1 cellular context compared by ENCODE assay signal in the genomic region with DNA sequence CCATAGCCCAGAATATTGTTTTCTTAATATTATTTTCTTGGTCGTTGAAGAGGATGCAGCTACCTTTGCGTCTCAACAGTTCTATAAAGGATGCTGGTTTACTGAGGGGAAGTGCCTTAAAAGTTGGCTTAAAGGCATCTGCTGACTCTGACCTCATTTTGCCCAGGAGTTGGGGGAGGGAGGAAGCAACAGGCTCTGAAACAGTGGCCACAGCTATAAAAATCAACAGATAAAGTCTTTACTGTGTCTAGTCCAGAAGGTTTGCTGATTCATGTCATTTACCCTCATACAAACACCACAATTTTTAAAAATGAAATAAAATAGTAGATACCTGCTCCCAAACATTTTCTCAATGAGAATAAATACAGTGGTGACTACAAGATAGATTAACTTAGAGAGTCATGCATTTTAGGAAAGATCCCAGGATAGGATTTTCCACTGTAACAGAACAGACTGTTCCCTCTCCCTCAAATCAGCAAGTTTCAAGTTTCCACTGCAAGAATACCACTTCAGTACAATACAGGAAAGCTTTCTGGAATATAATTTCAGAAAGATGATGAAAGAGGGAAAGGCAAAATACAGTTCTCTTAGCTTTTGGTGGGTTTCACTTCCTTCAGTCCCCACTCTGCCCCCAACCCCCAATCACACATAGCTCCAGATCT.
TF ChIP-seq lines count a peak whose summit lies in the region.

No MANE protein-coding gene starts in this region.

TF ChIP-seq in GM23338, 12 proteins besides CTCF, POLR2A, EP300 and RAD21 (continued from another document):
- TF ChIP-seq, protein P1, sequence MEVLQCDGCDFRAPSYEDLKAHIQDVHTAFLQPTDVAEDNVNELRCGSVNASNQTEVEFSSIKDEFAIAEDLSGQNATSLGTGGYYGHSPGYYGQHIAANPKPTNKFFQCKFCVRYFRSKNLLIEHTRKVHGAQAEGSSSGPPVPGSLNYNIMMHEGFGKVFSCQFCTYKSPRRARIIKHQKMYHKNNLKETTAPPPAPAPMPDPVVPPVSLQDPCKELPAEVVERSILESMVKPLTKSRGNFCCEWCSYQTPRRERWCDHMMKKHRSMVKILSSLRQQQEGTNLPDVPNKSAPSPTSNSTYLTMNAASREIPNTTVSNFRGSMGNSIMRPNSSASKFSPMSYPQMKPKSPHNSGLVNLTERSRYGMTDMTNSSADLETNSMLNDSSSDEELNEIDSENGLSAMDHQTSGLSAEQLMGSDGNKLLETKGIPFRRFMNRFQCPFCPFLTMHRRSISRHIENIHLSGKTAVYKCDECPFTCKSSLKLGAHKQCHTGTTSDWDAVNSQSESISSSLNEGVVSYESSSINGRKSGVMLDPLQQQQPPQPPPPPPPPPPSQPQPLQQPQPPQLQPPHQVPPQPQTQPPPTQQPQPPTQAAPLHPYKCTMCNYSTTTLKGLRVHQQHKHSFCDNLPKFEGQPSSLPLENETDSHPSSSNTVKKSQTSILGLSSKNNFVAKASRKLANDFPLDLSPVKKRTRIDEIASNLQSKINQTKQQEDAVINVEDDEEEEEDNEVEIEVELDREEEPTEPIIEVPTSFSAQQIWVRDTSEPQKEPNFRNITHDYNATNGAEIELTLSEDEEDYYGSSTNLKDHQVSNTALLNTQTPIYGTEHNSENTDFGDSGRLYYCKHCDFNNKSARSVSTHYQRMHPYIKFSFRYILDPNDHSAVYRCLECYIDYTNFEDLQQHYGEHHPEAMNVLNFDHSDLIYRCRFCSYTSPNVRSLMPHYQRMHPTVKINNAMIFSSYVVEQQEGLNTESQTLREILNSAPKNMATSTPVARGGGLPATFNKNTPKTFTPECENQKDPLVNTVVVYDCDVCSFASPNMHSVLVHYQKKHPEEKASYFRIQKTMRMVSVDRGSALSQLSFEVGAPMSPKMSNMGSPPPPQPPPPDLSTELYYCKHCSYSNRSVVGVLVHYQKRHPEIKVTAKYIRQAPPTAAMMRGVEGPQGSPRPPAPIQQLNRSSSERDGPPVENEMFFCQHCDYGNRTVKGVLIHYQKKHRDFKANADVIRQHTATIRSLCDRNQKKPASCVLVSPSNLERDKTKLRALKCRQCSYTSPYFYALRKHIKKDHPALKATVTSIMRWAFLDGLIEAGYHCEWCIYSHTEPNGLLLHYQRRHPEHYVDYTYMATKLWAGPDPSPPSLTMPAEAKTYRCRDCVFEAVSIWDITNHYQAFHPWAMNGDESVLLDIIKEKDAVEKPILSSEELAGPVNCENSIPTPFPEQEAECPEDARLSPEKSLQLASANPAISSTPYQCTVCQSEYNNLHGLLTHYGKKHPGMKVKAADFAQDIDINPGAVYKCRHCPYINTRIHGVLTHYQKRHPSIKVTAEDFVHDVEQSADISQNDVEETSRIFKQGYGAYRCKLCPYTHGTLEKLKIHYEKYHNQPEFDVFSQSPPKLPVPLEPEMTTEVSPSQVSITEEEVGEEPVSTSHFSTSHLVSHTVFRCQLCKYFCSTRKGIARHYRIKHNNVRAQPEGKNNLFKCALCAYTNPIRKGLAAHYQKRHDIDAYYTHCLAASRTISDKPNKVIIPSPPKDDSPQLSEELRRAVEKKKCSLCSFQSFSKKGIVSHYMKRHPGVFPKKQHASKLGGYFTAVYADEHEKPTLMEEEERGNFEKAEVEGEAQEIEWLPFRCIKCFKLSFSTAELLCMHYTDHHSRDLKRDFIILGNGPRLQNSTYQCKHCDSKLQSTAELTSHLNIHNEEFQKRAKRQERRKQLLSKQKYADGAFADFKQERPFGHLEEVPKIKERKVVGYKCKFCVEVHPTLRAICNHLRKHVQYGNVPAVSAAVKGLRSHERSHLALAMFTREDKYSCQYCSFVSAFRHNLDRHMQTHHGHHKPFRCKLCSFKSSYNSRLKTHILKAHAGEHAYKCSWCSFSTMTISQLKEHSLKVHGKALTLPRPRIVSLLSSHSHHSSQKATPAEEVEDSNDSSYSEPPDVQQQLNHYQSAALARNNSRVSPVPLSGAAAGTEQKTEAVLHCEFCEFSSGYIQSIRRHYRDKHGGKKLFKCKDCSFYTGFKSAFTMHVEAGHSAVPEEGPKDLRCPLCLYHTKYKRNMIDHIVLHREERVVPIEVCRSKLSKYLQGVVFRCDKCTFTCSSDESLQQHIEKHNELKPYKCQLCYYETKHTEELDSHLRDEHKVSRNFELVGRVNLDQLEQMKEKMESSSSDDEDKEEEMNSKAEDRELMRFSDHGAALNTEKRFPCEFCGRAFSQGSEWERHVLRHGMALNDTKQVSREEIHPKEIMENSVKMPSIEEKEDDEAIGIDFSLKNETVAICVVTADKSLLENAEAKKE (CRISPR knock-in tag; IDR thresholded peaks at IDR 0.05), result no peak
TF ChIP-seq in GM23338: peak in this region for 0.
